In the genomic region with DNA sequence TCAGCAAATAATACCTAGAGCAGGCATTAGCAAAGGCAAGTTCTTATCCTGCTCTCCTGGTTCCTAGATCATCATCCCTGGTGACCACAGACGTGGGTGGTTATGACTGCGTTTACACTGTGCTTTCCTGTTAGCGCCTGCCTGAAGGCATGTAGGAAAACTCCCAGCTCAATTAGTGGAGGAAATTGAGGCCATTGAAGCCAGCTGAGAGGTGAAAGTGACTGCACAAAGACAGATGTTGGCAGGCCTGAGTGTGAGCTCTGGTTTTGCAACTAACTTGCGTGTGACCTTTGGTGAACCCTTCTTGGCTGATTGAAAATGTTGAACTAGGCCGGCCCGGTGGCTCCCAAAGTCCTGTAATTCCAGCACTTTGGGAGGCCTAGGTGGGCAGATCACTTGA, we compare ENCODE assay signal across 12 cellular contexts. TPM values are rescaled to one million over a fixed set of nuclear protein-coding genes. Genes with fewer than 3 reads are reported as not detected.
A peak's percentile ranks its signal among the peaks of the same experiment; 100 is the strongest.
DNase-seq lines count a peak whose midpoint lies in the region; TF ChIP-seq lines count a peak whose summit lies in the region.
"Had no signal": no experiment of that assay in that cellular context is flagged by ENCODE, and none has a peak within 500 bp of the region (broad histone marks: within the 10 kb centered on the region; RNA-seq: fewer than 3 reads in every experiment).

No MANE protein-coding gene starts in this region.

- no peaks in the 10 kb centered on the region for H3K36me3 ChIP-seq in adrenal gland (replicated peaks in 1 of 2)
- H3K36me3 ChIP-seq in effector memory CD4-positive, alpha-beta T cell (ENCODE audit: control insufficient read depth, insufficient read depth, low read length) = no peaks in the 10 kb centered on the region

- DNase-seq in AG08395 (ENCODE audit: low spot score) (peak; percentile 15), KBM-7 (peak; percentile 75), cardiac fibroblast (ENCODE audit: low read depth in 2 of 2) (peak; percentile 20 to 62), kidney tubule cell (ENCODE audit: low spot score) (peak; percentile 30), iPS-NIHi11 (ENCODE audit: low spot score) (no peak), adrenal gland (no peak)
- DNase-seq in effector memory CD4-positive, alpha-beta T cell = no peak
- no peak for DNase-seq in effector CD8-positive, alpha-beta T cell (lab: John Stamatoyannopoulos, UW)
- DNase-seq: amniotic stem cell, NCI-H446 treated with DMSO at 0.1 percent for 48 hours had no signal

- 56 to 72% (median 66%) methylated on average over 4 to 6 of the region's 6 CpGs for WGBS in adrenal gland, 4 donors

- intact Hi-C loops in adrenal gland (cut with DNase I) = no loop called here

- H3K4me3 ChIP-seq in cardiac fibroblast (replicated peaks in 1 of 2; ENCODE audit: low read depth in 2 of 2, low read length in 2 of 2) (no peak overlapping the region), adrenal gland (no peak overlapping the region)
- H3K4me3 ChIP-seq in effector memory CD4-positive, alpha-beta T cell (ENCODE audit: insufficient read depth, low read depth, low read length, poor library complexity, severe bottlenecking) = no peak overlapping the region

- in situ Hi-C loops in KBM-7 (cut with MboI; ENCODE audit: low pct_unique_long_range_greater_than_20kb, low sequenced_read_pairs) = no loop called here

- no peaks in the 10 kb centered on the region for H3K9me3 ChIP-seq in adrenal gland (replicated peaks in 1 of 3)
- H3K9me3 ChIP-seq in effector memory CD4-positive, alpha-beta T cell (ENCODE audit: control insufficient read depth, low read length) = no peaks in the 10 kb centered on the region

- no peak for TF ChIP-seq CTCF in cardiac fibroblast (IDR thresholded peaks at IDR 0.05; ENCODE audit: low read depth, low read length)
- no peak for TF ChIP-seq CTCF in adrenal gland (IDR thresholded peaks at IDR 0.05)

- no peaks in the 10 kb centered on the region for H3K4me1 ChIP-seq in adrenal gland (replicated peaks in 1 of 2)
- H3K4me1 ChIP-seq in effector memory CD4-positive, alpha-beta T cell (ENCODE audit: control insufficient read depth, insufficient read depth, low read length, poor library complexity, severe bottlenecking) = no peaks in the 10 kb centered on the region

- H3K27me3 ChIP-seq in adrenal gland = no peaks in the 10 kb centered on the region
- H3K27me3 ChIP-seq in effector memory CD4-positive, alpha-beta T cell (replicated peaks; ENCODE audit: control insufficient read depth, insufficient read depth, low read length, poor library complexity, severe bottlenecking) = no peaks in the 10 kb centered on the region

- no peak for TF ChIP-seq POLR2A in adrenal gland (IDR thresholded peaks at IDR 0.05)

- H3K27ac ChIP-seq in adrenal gland = no peak overlapping the region
- no peak overlapping the region for H3K27ac ChIP-seq in effector memory CD4-positive, alpha-beta T cell (ENCODE audit: insufficient read depth, low read length, poor library complexity, severe bottlenecking)
- H3K27ac ChIP-seq: C4-2B had no signal

RNA-seq across cellular contexts. Expression of gene NWD1, which starts 17.5 kb away (rescaled TPM):
- total RNA-seq in adrenal gland = under 1 TPM in 1 of 8 donors, not detected in 7; 0.04 TPM
- not detected for polyA plus RNA-seq in adrenal gland
- polyA plus RNA-seq: IgD-negative memory B cell had no signal

RNA-seq across cellular contexts. Expression of gene TMEM38A, which starts 41.2 kb away (rescaled TPM):
- 10 to 100 TPM in 1 of 8 donors, 1 to 10 TPM in 7; 5.0 to 10.4 (median 6.7) TPM for total RNA-seq in adrenal gland
- 1 to 10 TPM; 2.2 to 4.1 (median 3.3) TPM for polyA plus RNA-seq in adrenal gland

RNA-seq across cellular contexts. Expression of gene SMIM7, which starts 42.2 kb away (rescaled TPM):
- 100 to 1,000 TPM in 2 of 8 donors, 10 to 100 TPM in 6; 76.0 to 136 (median 90.6) TPM for total RNA-seq in adrenal gland
- 100 to 1,000 TPM in 1 of 3 donors, 10 to 100 TPM in 2; 82.9 to 102 (median 87.3) TPM for polyA plus RNA-seq in adrenal gland

Comparison
In these comparisons a context has a peak if more than half of its experiments do, and no peak if none do; other contexts are left out.
1. DNase-seq: peak in AG08395 (single experiment), KBM-7 (single experiment), cardiac fibroblast (2 of 2) and kidney tubule cell (single experiment); none in iPS-NIHi11 (single experiment), adrenal gland (0 of 7), effector memory CD4-positive, alpha-beta T cell (0 of 3) and effector CD8-positive, alpha-beta T cell (single experiment).